ENCODE assay signal across 27 cellular contexts in genomic region chr2:126270587-126270986, GRCh38.
"Had no signal": no experiment of that assay in that cellular context is flagged by ENCODE, and none has a peak within 500 bp of the region (broad histone marks: within the 10 kb centered on the region; RNA-seq: fewer than 3 reads in every experiment).

No MANE protein-coding gene starts in this region.

- DNase-seq: stimulated activated CD4-positive, alpha-beta T cell treated with anti-CD3 and anti-CD28 coated beads, Interleukin-2, amount 100 ng/mL, for 48 hours; stimulated activated CD4-positive, alpha-beta T cell treated with anti-CD3 and anti-CD28 coated beads, Interleukin-4, amount 100 ng/mL, for 1 hour; stimulated activated CD4-positive, alpha-beta T cell treated with anti-CD3 and anti-CD28 coated beads, Interleukin-4, amount 100 ng/mL, for 24 hours; stimulated activated CD4-positive, alpha-beta T cell treated with anti-CD3 and anti-CD28 coated beads, Interleukin-4, amount 100 ng/mL, for 4 hours; stimulated activated CD8-positive, alpha-beta memory T cell treated with anti-CD3 and anti-CD28 coated beads, Interleukin-4, amount 100 ng/mL, for 48 hours; stimulated activated naive B cell treated with anti-CD40 and anti-IgM and Interleukin-4, amounts not matched to agents 10 μg/mL and 1 μg/mL and 100 μg/mL, for 72 hours; stimulated activated naive CD4-positive, alpha-beta T cell; stimulated activated naive CD4-positive, alpha-beta T cell treated with Interleukin-2 at 50 U/mL for 16 hours; stimulated activated naive CD8-positive, alpha-beta T cell treated with anti-CD3 and anti-CD28 coated beads, Interleukin-15, amount 100 ng/mL, for 72 hours; stimulated activated naive CD8-positive, alpha-beta T cell treated with anti-CD3 and anti-CD28 coated beads, Interleukin-15, Interleukin-2, amounts not matched to agents 100 U/mL and 50 U/mL, for 24 hours; stomach; substantia nigra; testis; thyroid gland; tibial artery; transverse colon; trophoblast cell; upper lobe of left lung; upper lobe of right lung; uterus had no signal

- H3K27ac ChIP-seq: stomach, suprapubic skin, testis, thoracic aorta, thyroid gland, tibial artery, tibial nerve, transverse colon, upper lobe of left lung, upper lobe of right lung, uterus, vagina had no signal

- H3K4me1 ChIP-seq: stomach, suprapubic skin, testis, thyroid gland, tibial artery, tibial nerve, transverse colon, upper lobe of left lung, upper lobe of right lung, uterus, vagina had no signal

- FAIRE-seq: urothelium cell line had no signal

- H3K27me3 ChIP-seq: stomach, suprapubic skin, testis, thyroid gland, tibial artery, tibial nerve, transverse colon, upper lobe of left lung, upper lobe of right lung, uterus, vagina had no signal

- ATAC-seq: stimulated activated effector memory CD8-positive, alpha-beta T cell treated with anti-CD3 and anti-CD28 coated beads, Interleukin-12 subunit alpha, Interleukin-12 subunit beta, amount 100 ng/mL, for 72 hours; stimulated activated memory B cell treated with anti-CD40 and anti-IgM and Interleukin-4, amounts not matched to agents 10 μg/mL and 1 μg/mL and 100 μg/mL, for 72 hours; stimulated activated naive B cell treated with anti-CD40 and anti-IgM and Interleukin-4, amounts not matched to agents 10 μg/mL and 1 μg/mL and 100 μg/mL, for 72 hours; stimulated activated naive CD8-positive, alpha-beta T cell treated with anti-CD3 and anti-CD28 coated beads, Interleukin-15, amount 100 ng/mL, for 72 hours; stimulated activated naive CD8-positive, alpha-beta T cell treated with anti-CD3 and anti-CD28 coated beads, Interleukin-15, Interleukin-2, amounts not matched to agents 100 U/mL and 50 U/mL, for 24 hours; upper lobe of right lung had no signal

- H3K9me3 ChIP-seq: stomach, suprapubic skin, testis, thoracic aorta, thyroid gland, tibial artery, tibial nerve, transverse colon, upper lobe of left lung, upper lobe of right lung, uterus, vagina had no signal

- H3K4me3 ChIP-seq: stomach, suprapubic skin, testis, thoracic aorta, thyroid gland, tibial artery, tibial nerve, transverse colon, upper lobe of left lung, upper lobe of right lung, uterus, vagina had no signal

- H3K36me3 ChIP-seq: stomach, suprapubic skin, thoracic aorta, thyroid gland, tibial artery, tibial nerve, transverse colon, upper lobe of left lung, upper lobe of right lung, uterus, vagina had no signal
